Comparison of ENCODE assay signal across 8 cellular contexts in the genomic region with DNA sequence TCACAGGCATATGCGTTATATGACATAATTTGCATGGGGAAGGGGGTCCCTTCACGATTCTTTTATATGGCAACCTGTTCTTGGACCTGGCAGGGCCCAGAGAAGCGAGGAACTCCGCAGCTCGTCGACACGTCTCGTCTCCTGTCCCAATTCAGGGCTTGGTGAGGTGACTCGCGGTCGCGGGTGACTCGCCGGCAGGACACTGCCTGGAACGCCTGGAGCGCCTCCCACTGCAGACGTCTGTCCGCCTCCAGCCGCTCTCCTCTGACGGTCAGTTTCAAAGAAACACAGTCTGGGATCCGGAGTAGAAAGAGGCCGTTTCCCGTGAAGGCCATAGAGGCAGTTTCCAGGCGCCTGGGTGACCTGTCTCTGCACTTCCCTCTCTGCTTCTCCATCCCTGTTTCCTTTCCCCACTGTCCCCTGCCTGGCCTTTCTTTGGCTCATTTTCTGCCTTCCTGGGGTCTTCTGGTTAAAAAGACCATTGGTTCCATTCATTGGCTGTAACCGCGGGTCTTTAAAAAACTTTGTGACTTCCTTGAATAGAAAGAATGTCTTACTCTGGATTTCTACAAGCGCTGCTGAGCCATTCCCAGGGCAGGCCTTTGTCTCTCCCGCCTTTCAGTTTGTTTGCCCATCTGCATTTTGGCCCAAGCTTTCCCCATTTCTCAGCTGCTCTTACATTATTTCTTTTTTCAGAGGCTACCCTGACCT. TPM values are rescaled to one million over a fixed set of nuclear protein-coding genes. Genes with fewer than 3 reads are reported as not detected.
DNase-seq lines count a peak whose midpoint lies in the region; ATAC-seq, FAIRE-seq and TF ChIP-seq lines count a peak whose summit lies in the region.

No MANE protein-coding gene starts in this region.

- no peaks in the 10 kb centered on the region for H3K9me3 ChIP-seq in breast epithelium
- no peaks in the 10 kb centered on the region for H3K9me3 ChIP-seq in HepG2 (ENCODE audit: low read length)
- no peaks in the 10 kb centered on the region for H3K9me3 ChIP-seq in thymus (ENCODE audit: control insufficient read depth)

- intact Hi-C loops in breast epithelium (cut with DNase I; ENCODE audit: low total_unique reads), result no loop called here
- intact Hi-C loops in HepG2 (cut with micrococcal nuclease; ENCODE audit: unreplicated experiment), result no loop called here

- peak overlapping the region; percentile 79; the same call in 1 of the 2 replicates for H3K9ac ChIP-seq in HepG2 (ENCODE audit: insufficient read depth, low read depth, low read length)

- ATAC-seq in HepG2, result no peak

- no peak for TF ChIP-seq CTCF in breast epithelium (IDR thresholded peaks at IDR 0.05)
- no peak for TF ChIP-seq CTCF in HepG2 (CRISPR knock-in tag; IDR thresholded peaks at IDR 0.05)

- CTCF ChIA-PET in HepG2 (lab: Yijun Ruan, JAX; ENCODE audit: low intra/inter-chr PET ratio, low total read pairs), result no interaction called here

- no peak for DNase-seq in T-helper 1 cell
- DNase-seq in breast epithelium (ENCODE audit: low spot score in 2 of 2), result no peak
- no peak for DNase-seq in HepG2 (ENCODE audit: low spot score)
- DNase-seq in NCI-H2107 (lab: John Stamatoyannopoulos, UW), result no peak
- no peak for DNase-seq in activated CD4-positive, alpha-beta T cell treated with anti-CD3 and anti-CD28 coated beads for 1 hour
- DNase-seq in NCI-H128 (lab: John Stamatoyannopoulos, UW; ENCODE audit: unreplicated experiment), result no peak

- H3K36me3 ChIP-seq in breast epithelium (no peaks in the 10 kb centered on the region), HepG2 (replicated peaks in 1 of 2; ENCODE audit: control insufficient read depth in 1 of 2, insufficient read depth in 2 of 2, low read length in 2 of 2) (peaks cover 3 to 8% of the 10 kb centered on the region in 2 experiments; a peak in 2 of 5 replicates), thymus (ENCODE audit: control insufficient read depth, insufficient read depth) (no peaks in the 10 kb centered on the region)

- FAIRE-seq in HepG2 (lab: Jason Lieb, UNC), result no peak

- TF ChIP-seq RAD21 in HepG2 (CRISPR knock-in tag; IDR thresholded peaks at IDR 0.05), result no peak

- peak overlapping the region; percentile 81 for H3K4me2 ChIP-seq in HepG2 (ENCODE audit: low read depth, low read length)

- H3K4me3 Mint-ChIP-seq in T-helper 1 cell treated with Interleukin-12 subunit alpha and Interleukin-12 subunit beta and Interleukin-4 antibody, amounts not matched to agents 30 μg/mL and 1 μg/mL, for 36 hours, result peak overlapping the region; percentile 91

- in situ Hi-C loops in HepG2 (cut with HindIII; ENCODE audit: extremely low pct_ligation_motif_present, low pct_unique_long_range_greater_than_20kb), result no loop called here

- no peaks in the 10 kb centered on the region for H3K4me1 ChIP-seq in breast epithelium
- peaks cover 45% of the 10 kb centered on the region for H3K4me1 ChIP-seq in HepG2 (ENCODE audit: insufficient read depth, low read length)
- H3K4me1 ChIP-seq in thymus (ENCODE audit: control insufficient read depth, insufficient read depth, low read length), result peaks cover 5% of the 10 kb centered on the region

- H2AFZ ChIP-seq in HepG2 (ENCODE audit: low read length), result no peak overlapping the region

- WGBS in HepG2 (ENCODE audit: low lambda C conversion rate), result 93% methylated on average over 28 of the region's 28 CpGs
- WGBS in thymus, result 91% methylated on average over 28 of the region's 28 CpGs

- TF ChIP-seq EP300 in HepG2 (IDR thresholded peaks at IDR 0.05; ENCODE audit: low read depth in 2 of 2, low read length in 2 of 2) (no peak), HepG2 (CRISPR knock-in tag; IDR thresholded peaks at IDR 0.05; ENCODE audit: borderline replicate concordance) (no peak)

- H3K27me3 ChIP-seq in breast epithelium (no peaks in the 10 kb centered on the region), HepG2 (ENCODE audit: control insufficient read depth in 1 of 2, insufficient read depth in 2 of 2, low read length in 2 of 2) (no peaks in the 10 kb centered on the region), thymus (ENCODE audit: control insufficient read depth, insufficient read depth) (peaks cover 21% of the 10 kb centered on the region)

- no peaks in the 10 kb centered on the region for H3K9me3 Mint-ChIP-seq in T-helper 1 cell treated with Interleukin-12 subunit alpha and Interleukin-12 subunit beta and Interleukin-4 antibody, amounts not matched to agents 30 μg/mL and 1 μg/mL, for 36 hours

- H3K27ac ChIP-seq in breast epithelium (peak overlapping the region in 1 of 2 donors; percentile 94), HepG2 (ENCODE audit: extremely low read length, insufficient read depth, low read length) (no peak overlapping the region), thymus (ENCODE audit: low read depth) (no peak overlapping the region)

- BruUV-seq in HepG2 (replicated peaks; lab: Mats Ljungman, UMichigan), result no TSS peak

- peak overlapping the region; percentile 82 for H3K27ac Mint-ChIP-seq in T-helper 1 cell treated with Interleukin-12 subunit alpha and Interleukin-12 subunit beta and Interleukin-4 antibody, amounts not matched to agents 30 μg/mL and 1 μg/mL, for 36 hours

- TF ChIP-seq POLR2A in breast epithelium (IDR thresholded peaks at IDR 0.05), result no peak
- TF ChIP-seq POLR2A in HepG2 (IDR thresholded peaks at IDR 0.05; ENCODE audit: insufficient read depth in 1 of 2, low read depth in 2 of 2, low read length in 2 of 2), result no peak

- POLR2A ChIA-PET in HepG2 (lab: Yijun Ruan, JAX), result interaction anchor here (2.4 kb wide), 1 partner anchor 11 kb away, joined by 7 read pairs; no protein-coding TSS in a partner anchor

- peaks cover 73% of the 10 kb centered on the region for H3K4me1 Mint-ChIP-seq in T-helper 1 cell treated with Interleukin-12 subunit alpha and Interleukin-12 subunit beta and Interleukin-4 antibody, amounts not matched to agents 30 μg/mL and 1 μg/mL, for 36 hours (ENCODE audit: low read depth)

- no peaks in the 10 kb centered on the region for H3K27me3 Mint-ChIP-seq in T-helper 1 cell treated with Interleukin-12 subunit alpha and Interleukin-12 subunit beta and Interleukin-4 antibody, amounts not matched to agents 30 μg/mL and 1 μg/mL, for 36 hours (ENCODE audit: low read depth)

- peaks cover 49% of the 10 kb centered on the region for H3K36me3 Mint-ChIP-seq in T-helper 1 cell treated with Interleukin-12 subunit alpha and Interleukin-12 subunit beta and Interleukin-4 antibody, amounts not matched to agents 30 μg/mL and 1 μg/mL, for 36 hours (ENCODE audit: low read depth)

- no peaks in the 10 kb centered on the region for H3K79me2 ChIP-seq in HepG2 (ENCODE audit: insufficient read depth, low read length)

- H3K4me3 ChIP-seq in breast epithelium, result peak overlapping the region; percentile 80 to 87 (median 84)
- H3K4me3 ChIP-seq in HepG2 (replicated peaks in 1 of 3; ENCODE audit: insufficient read depth in 1 of 3, low read depth in 2 of 3, low read length in 3 of 3), result peak overlapping the region; percentile 81 to 87 (median 86); a peak in 5 of 6 replicates
- peak overlapping the region; percentile 61 for H3K4me3 ChIP-seq in thymus (ENCODE audit: low read length)

- H4K20me1 ChIP-seq in HepG2 (ENCODE audit: insufficient read depth, low read length), result no peaks in the 10 kb centered on the region

RNA-seq across cellular contexts. Expression of gene UPP1, which starts 1.2 kb away (rescaled TPM):
- 10 to 100 TPM; 11.1 to 32.1 (median 19.5) TPM for total RNA-seq in breast epithelium
- 5.5 and 5.7 TPM in 2 replicates for total RNA-seq in HepG2 (2016; rRNA removed; fragmentation: Illumina TruSeq; extraction: Trizol)
- total RNA-seq in HepG2 (2016; cell fraction: cytosol; rRNA removed; fragmentation: Illumina TruSeq; extraction: Trizol; ENCODE audit: low read depth), result 4.4 and 7.3 TPM in 2 replicates
- total RNA-seq in HepG2 (2016; cell fraction: insoluble cytoplasmic fraction; rRNA removed; fragmentation: Illumina TruSeq; extraction: Trizol), result 5.0 and 5.2 TPM in 2 replicates
- total RNA-seq in HepG2 (2016; cell fraction: membrane; rRNA removed; fragmentation: Illumina TruSeq; extraction: Trizol), result 8.2 and 9.6 TPM in 2 replicates
- 4.1 and 4.4 TPM in 2 replicates for total RNA-seq in HepG2 (2016; cell fraction: nucleus; rRNA removed; fragmentation: Illumina TruSeq; extraction: Trizol)
- polyA plus RNA-seq in HepG2 (2011; rRNA removed), result 9.8 and 12.4 TPM in 2 replicates
- 9.5 and 11.8 TPM in 2 replicates for polyA plus RNA-seq in HepG2 (2011; cell fraction: cytosol; rRNA removed)
- 20.6 and 22.1 TPM in 2 replicates for polyA plus RNA-seq in HepG2 (2011; cell fraction: nucleus; rRNA removed)
- 5.4 and 9.0 TPM in 2 replicates for polyA plus RNA-seq in HepG2 (2012)
- 7.9 and 9.8 TPM in 2 replicates for polyA plus RNA-seq in HepG2 (2016; cell fraction: cytosol; fragmentation: Illumina TruSeq; extraction: Trizol; ENCODE audit: low read depth)
- 7.1 and 8.0 TPM in 2 replicates for polyA plus RNA-seq in HepG2 (2016; cell fraction: insoluble cytoplasmic fraction; fragmentation: Illumina TruSeq; extraction: Trizol; ENCODE audit: low read depth)
- polyA plus RNA-seq in HepG2 (2016; cell fraction: membrane; fragmentation: Illumina TruSeq; extraction: Trizol; ENCODE audit: low read depth), result 8.1 and 8.4 TPM in 2 replicates
- 8.7 and 10.6 TPM in 2 replicates for polyA plus RNA-seq in HepG2 (2016; cell fraction: nucleus; fragmentation: Illumina TruSeq; extraction: Trizol; ENCODE audit: insufficient read depth, low read depth)
- polyA minus RNA-seq in HepG2 (2011; rRNA and poly(A)+ RNA removed; ENCODE audit: low replicate concordance), result 7.2 and 13.8 TPM in 2 replicates
- polyA minus RNA-seq in HepG2 (2011; cell fraction: cytosol; rRNA and poly(A)+ RNA removed), result 3.3 and 3.4 TPM in 2 replicates
- 7.9 and 9.2 TPM in 2 replicates for polyA minus RNA-seq in HepG2 (2011; cell fraction: nucleus; rRNA and poly(A)+ RNA removed)
- 32.4 TPM for polyA plus RNA-seq in thymus

RNA-seq across cellular contexts. Expression of gene C7orf57, which starts 54.9 kb away (rescaled TPM):
- total RNA-seq in breast epithelium, result not detected
- not detected in 2 replicates for total RNA-seq in HepG2 (2016; rRNA removed; fragmentation: Illumina TruSeq; extraction: Trizol)
- not detected in 2 replicates for total RNA-seq in HepG2 (2016; cell fraction: cytosol; rRNA removed; fragmentation: Illumina TruSeq; extraction: Trizol; ENCODE audit: low read depth)
- not detected in 2 replicates for total RNA-seq in HepG2 (2016; cell fraction: insoluble cytoplasmic fraction; rRNA removed; fragmentation: Illumina TruSeq; extraction: Trizol)
- total RNA-seq in HepG2 (2016; cell fraction: membrane; rRNA removed; fragmentation: Illumina TruSeq; extraction: Trizol), result not detected in 2 replicates
- not detected in 2 replicates for total RNA-seq in HepG2 (2016; cell fraction: nucleus; rRNA removed; fragmentation: Illumina TruSeq; extraction: Trizol)
- not detected in 2 replicates for polyA plus RNA-seq in HepG2 (2011; rRNA removed)
- polyA plus RNA-seq in HepG2 (2011; cell fraction: cytosol; rRNA removed), result not detected in 2 replicates
- not detected in 2 replicates for polyA plus RNA-seq in HepG2 (2011; cell fraction: nucleus; rRNA removed)
- polyA plus RNA-seq in HepG2 (2012), result not detected in 2 replicates
- not detected in 2 replicates for polyA plus RNA-seq in HepG2 (2016; cell fraction: cytosol; fragmentation: Illumina TruSeq; extraction: Trizol; ENCODE audit: low read depth)
- not detected in 2 replicates for polyA plus RNA-seq in HepG2 (2016; cell fraction: insoluble cytoplasmic fraction; fragmentation: Illumina TruSeq; extraction: Trizol; ENCODE audit: low read depth)
- polyA plus RNA-seq in HepG2 (2016; cell fraction: membrane; fragmentation: Illumina TruSeq; extraction: Trizol; ENCODE audit: low read depth), result not detected in 2 replicates
- not detected in 2 replicates for polyA plus RNA-seq in HepG2 (2016; cell fraction: nucleus; fragmentation: Illumina TruSeq; extraction: Trizol; ENCODE audit: insufficient read depth, low read depth)
- polyA minus RNA-seq in HepG2 (2011; rRNA and poly(A)+ RNA removed; ENCODE audit: low replicate concordance), result not detected in 2 replicates
- not detected in 2 replicates for polyA minus RNA-seq in HepG2 (2011; cell fraction: cytosol; rRNA and poly(A)+ RNA removed)
- polyA minus RNA-seq in HepG2 (2011; cell fraction: nucleus; rRNA and poly(A)+ RNA removed), result not detected in 2 replicates
- polyA plus RNA-seq in thymus, result 0.18 TPM
